8 cellular contexts compared by ENCODE assay signal in the genomic region with DNA sequence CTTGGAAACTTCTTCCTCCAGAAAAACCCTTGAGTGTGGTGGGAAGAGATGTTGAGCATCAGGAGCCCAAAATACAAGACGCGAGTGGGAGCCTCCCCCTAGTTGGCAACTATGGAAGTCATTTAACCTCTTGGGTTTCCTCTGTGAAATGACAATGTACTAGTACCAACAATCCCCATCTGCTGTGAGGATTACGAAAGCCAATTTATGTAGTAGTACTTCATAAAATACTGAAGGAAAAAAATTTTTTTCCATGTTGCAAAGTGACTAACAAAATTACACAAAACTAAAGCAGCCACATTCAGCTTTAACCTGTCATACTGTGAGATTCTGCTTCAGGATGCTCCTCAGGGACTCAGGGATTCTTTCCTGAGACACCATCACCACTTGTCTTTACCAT. TPM values are rescaled to one million over a fixed set of nuclear protein-coding genes. Genes with fewer than 3 reads are reported as not detected.
DNase-seq lines count a peak whose midpoint lies in the region; ATAC-seq and TF ChIP-seq lines count a peak whose summit lies in the region.

No MANE protein-coding gene starts in this region.

- DNase-seq in activated T-cell treated with anti-CD3 and anti-CD28 coated beads, Interleukin-2, amount 50 U/mL, for 4 hours = no peak
- no peak for DNase-seq in activated T-cell treated with anti-CD3 and anti-CD28 coated beads, Interleukin-2, amount 50 U/mL, for 48 hours
- DNase-seq in COLO829 (ENCODE audit: low spot score) = no peak

- no peak for TF ChIP-seq CTCF in OCI-LY3 (IDR thresholded peaks at IDR 0.05; ENCODE audit: low read depth, low read length)

- H3K27me3 ChIP-seq in OCI-LY3 (ENCODE audit: low read depth, low read length) (no peaks in the 10 kb centered on the region), mucosa of stomach (ENCODE audit: control insufficient read depth, insufficient read depth, low read length) (no peaks in the 10 kb centered on the region)

- peaks cover 4% of the 10 kb centered on the region for H3K36me3 Mint-ChIP-seq in activated T-cell treated with anti-CD3 and anti-CD28 coated beads, Interleukin-2, amount 50 U/mL, for 4 hours (ENCODE audit: insufficient read depth)
- H3K36me3 Mint-ChIP-seq in dendritic cell treated with granulocyte-macrophage colony-stimulating factor and Interleukin-4, amounts not matched to agents 40 ng/mL and 50 ng/mL, for 4 days (ENCODE audit: low read depth) = peaks cover 24% of the 10 kb centered on the region

- H3K9me3 ChIP-seq in OCI-LY3 (ENCODE audit: insufficient read depth, low read length) (no peaks in the 10 kb centered on the region), mucosa of stomach (ENCODE audit: control insufficient read depth, low read length) (no peaks in the 10 kb centered on the region)

- H3K4me3 Mint-ChIP-seq in activated T-cell treated with anti-CD3 and anti-CD28 coated beads, Interleukin-2, amount 50 U/mL, for 4 hours = peak overlapping the region; percentile 96
- peak overlapping the region; percentile 95 for H3K4me3 Mint-ChIP-seq in dendritic cell treated with granulocyte-macrophage colony-stimulating factor and Interleukin-4, amounts not matched to agents 40 ng/mL and 50 ng/mL, for 4 days

- H3K9ac ChIP-seq in OCI-LY3 (ENCODE audit: low read length) (peak overlapping the region; percentile 74), mucosa of stomach (ENCODE audit: low read length) (peak overlapping the region; percentile 89)

- H3K4me2 ChIP-seq in OCI-LY3 (ENCODE audit: low read length) = peak overlapping the region; percentile 89

- H3K4me1 ChIP-seq in OCI-LY3 (ENCODE audit: low read length) = peaks cover 36% of the 10 kb centered on the region
- peaks cover 11% of the 10 kb centered on the region for H3K4me1 ChIP-seq in mucosa of stomach (ENCODE audit: control insufficient read depth, insufficient read depth, low read length)

- ATAC-seq in activated T-cell treated with anti-CD3 and anti-CD28 coated beads, Interleukin-2, amount 50 U/mL, for 4 hours = no peak
- ATAC-seq in HG03439 (IDR thresholded peaks at IDR 0.05; ENCODE audit: unreplicated experiment) = no peak
- ATAC-seq in HG02623 (IDR thresholded peaks at IDR 0.05; ENCODE audit: unreplicated experiment) = no peak

- no peaks in the 10 kb centered on the region for H3K27me3 Mint-ChIP-seq in activated T-cell treated with anti-CD3 and anti-CD28 coated beads, Interleukin-2, amount 50 U/mL, for 4 hours (ENCODE audit: low read depth)
- H3K27me3 Mint-ChIP-seq in dendritic cell treated with granulocyte-macrophage colony-stimulating factor and Interleukin-4, amounts not matched to agents 40 ng/mL and 50 ng/mL, for 4 days = no peaks in the 10 kb centered on the region

- H3K27ac Mint-ChIP-seq in dendritic cell treated with granulocyte-macrophage colony-stimulating factor and Interleukin-4, amounts not matched to agents 40 ng/mL and 50 ng/mL, for 4 days = peak overlapping the region; percentile 94

- no peaks in the 10 kb centered on the region for H4K20me1 ChIP-seq in OCI-LY3 (ENCODE audit: insufficient read depth, low read length)

- peaks cover 30% of the 10 kb centered on the region for H3K4me1 Mint-ChIP-seq in activated T-cell treated with anti-CD3 and anti-CD28 coated beads, Interleukin-2, amount 50 U/mL, for 4 hours (ENCODE audit: low read depth)
- peaks cover 32% of the 10 kb centered on the region for H3K4me1 Mint-ChIP-seq in dendritic cell treated with granulocyte-macrophage colony-stimulating factor and Interleukin-4, amounts not matched to agents 40 ng/mL and 50 ng/mL, for 4 days (ENCODE audit: low read depth)

- H2AFZ ChIP-seq in OCI-LY3 (ENCODE audit: low read depth, low read length) = peak overlapping the region; percentile 91

- H3K36me3 ChIP-seq in OCI-LY3 (replicated peaks; ENCODE audit: low read depth, low read length) (peaks cover 18% of the 10 kb centered on the region), mucosa of stomach (ENCODE audit: control insufficient read depth, insufficient read depth, low read length) (no peaks in the 10 kb centered on the region)

- peaks cover 44% of the 10 kb centered on the region for H3K79me2 ChIP-seq in OCI-LY3 (ENCODE audit: low read length)

- H3K4me3 ChIP-seq in OCI-LY3 (ENCODE audit: low read length) (peak overlapping the region; percentile 99), mucosa of stomach (ENCODE audit: low read length) (peak overlapping the region; percentile 32)

- H3K9me3 Mint-ChIP-seq in activated T-cell treated with anti-CD3 and anti-CD28 coated beads, Interleukin-2, amount 50 U/mL, for 4 hours = no peaks in the 10 kb centered on the region
- H3K9me3 Mint-ChIP-seq in dendritic cell treated with granulocyte-macrophage colony-stimulating factor and Interleukin-4, amounts not matched to agents 40 ng/mL and 50 ng/mL, for 4 days = no peaks in the 10 kb centered on the region

- H3K27ac ChIP-seq in OCI-LY3 (ENCODE audit: low read length) = peak overlapping the region; percentile 33

- intact Hi-C loops in dendritic cell treated with granulocyte-macrophage colony-stimulating factor and Interleukin-4, amounts not matched to agents 40 ng/mL and 50 ng/mL, for 4 days (cut with micrococcal nuclease) = loop anchor here (5.0 kb wide), 1 partner anchor 33 kb away; no protein-coding TSS in a partner anchor

RNA-seq across cellular contexts. Expression of a gene that starts 0.6 kb away (rescaled TPM):
- total RNA-seq in activated T-cell treated with anti-CD3 and anti-CD28 coated beads, Interleukin-2, amount 50 U/mL, for 4 hours = 10 to 100 TPM; 30.1 to 38.4 (median 31.6) TPM

RNA-seq across cellular contexts. Expression of a gene that starts 36.7 kb away (rescaled TPM):
- total RNA-seq in activated T-cell treated with anti-CD3 and anti-CD28 coated beads, Interleukin-2, amount 50 U/mL, for 4 hours = 100 to 1,000 TPM; 243 to 270 (median 253) TPM

RNA-seq across cellular contexts. Expression of a gene that starts 37.2 kb away (rescaled TPM):
- 10 to 100 TPM; 16.7 to 24.7 (median 22.3) TPM for total RNA-seq in activated T-cell treated with anti-CD3 and anti-CD28 coated beads, Interleukin-2, amount 50 U/mL, for 4 hours

RNA-seq across cellular contexts. Expression of a gene that starts 42.2 kb away (rescaled TPM):
- not detected for total RNA-seq in activated T-cell treated with anti-CD3 and anti-CD28 coated beads, Interleukin-2, amount 50 U/mL, for 4 hours
